Comparison of ENCODE assay signal across 8 cellular contexts in the genomic region with DNA sequence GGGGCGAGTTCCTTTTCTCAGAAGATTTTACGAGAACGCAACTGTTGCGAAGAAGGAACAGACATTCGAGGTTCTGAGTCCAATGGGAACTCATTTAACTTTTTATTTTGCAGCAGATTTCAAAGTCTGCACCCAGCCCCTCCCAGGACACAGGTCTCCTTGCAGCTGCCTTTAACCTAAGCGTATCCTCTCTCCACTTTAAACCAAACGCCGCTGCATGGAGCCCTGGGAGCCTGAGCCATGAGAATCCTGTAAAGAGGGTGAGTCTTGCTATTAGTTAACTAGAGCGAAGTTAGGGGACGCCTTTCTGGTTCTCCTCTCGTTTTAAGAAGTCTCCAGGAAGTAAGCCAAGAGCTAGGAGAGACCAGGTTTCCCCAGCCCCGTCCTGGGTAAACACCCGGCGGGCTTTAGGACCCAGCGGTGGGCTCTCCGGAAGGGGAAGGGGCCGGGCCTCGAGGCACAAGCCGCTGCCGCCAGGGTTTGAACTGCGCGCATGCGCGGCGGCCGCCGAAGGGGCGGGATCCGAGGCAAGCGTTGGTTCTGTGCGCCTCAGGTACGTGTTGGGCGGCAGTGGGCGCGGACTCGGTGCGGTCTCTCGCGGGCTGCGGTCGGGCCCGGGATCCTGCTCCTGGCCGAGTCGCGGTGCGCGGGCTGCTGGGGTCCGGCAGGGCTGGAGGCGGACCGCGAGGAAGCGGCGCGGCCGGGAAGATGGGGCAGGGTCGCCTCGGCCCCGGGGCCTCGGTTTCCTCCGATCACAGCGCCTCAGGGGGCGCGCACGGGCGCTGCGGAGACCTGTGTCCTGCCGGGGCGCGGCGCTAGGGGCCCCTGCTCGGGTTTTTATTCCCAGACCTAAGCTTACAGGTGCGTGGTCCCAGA. TPM values are rescaled to one million over a fixed set of nuclear protein-coding genes. Genes with fewer than 3 reads are reported as not detected.
DNase-seq lines count a peak whose midpoint lies in the region; ATAC-seq, FAIRE-seq and TF ChIP-seq lines count a peak whose summit lies in the region.

A gene (plus strand): TSS at position 510 of the 876 bp plus-strand sequence. CDS start 7,188 bp downstream, outside the sequence.

- TF ChIP-seq CTCF in AG04449 (IDR thresholded peaks at IDR 0.05; ENCODE audit: insufficient read depth, low read length, missing control alignments) (no peak), WI38 (IDR thresholded peaks at IDR 0.05; ENCODE audit: low read depth, low read length) (no peak), bronchial epithelial cell (IDR thresholded peaks at IDR 0.05; ENCODE audit: insufficient read depth, low read length, severe bottlenecking) (peak; percentile 11)

- DNase-seq in AG04449 (ENCODE audit: low read depth, low spot score) (peak; percentile 63), NCI-H2227 (lab: John Stamatoyannopoulos, UW; ENCODE audit: unreplicated experiment) (peak; percentile 98), bronchial epithelial cell (ENCODE audit: low read depth) (peak; percentile 89), iPS-NIHi7 (ENCODE audit: extremely low spot score) (peak; percentile 95), smooth muscle cell of the brain vasculature (ENCODE audit: low read depth, low spot score) (peak; percentile 84)

- H3K36me3 ChIP-seq in bronchial epithelial cell (ENCODE audit: control insufficient read depth, insufficient read depth, low read length) = peaks cover 9% of the 10 kb centered on the region

- CTCF ChIA-PET in AG04449 (lab: Yijun Ruan, JAX) = interaction anchor here (1.0 to 14.1 kb wide), 5 partner anchors 10 to 929 kb away, joined by 3 to 164 read pairs (median 8); no protein-coding TSS in a partner anchor

- POLR2A ChIA-PET in AG04449 (lab: Yijun Ruan, JAX) = interaction anchor here (0.6 to 1.7 kb wide), 5 partner anchors 10 to 1307 kb away, joined by 3 to 4 read pairs (median 4); no protein-coding TSS in a partner anchor

- H3K4me3 ChIP-seq in AG04449 (ENCODE audit: low read depth, low read length) = peak within 1 kb of the TSS; percentile 74
- H3K4me3 ChIP-seq in WI38 (ENCODE audit: low read depth, low read length) = peak within 1 kb of the TSS; percentile 83
- peak within 1 kb of the TSS; percentile 69 for H3K4me3 ChIP-seq in bronchial epithelial cell (ENCODE audit: low read depth, low read length)

- ATAC-seq in GM18873 (IDR thresholded peaks at IDR 0.05; ENCODE audit: low FRiP score, unreplicated experiment) (peak; percentile 43), HG03139 (IDR thresholded peaks at IDR 0.05; ENCODE audit: unreplicated experiment) (peak; percentile 54)

- H3K27me3 ChIP-seq in bronchial epithelial cell (ENCODE audit: control insufficient read depth, insufficient read depth, low read length) = no peaks in the 10 kb centered on the region

- FAIRE-seq in bronchial epithelial cell (lab: Jason Lieb, UNC) = no peak

RNA-seq across cellular contexts. Expression of the gene that starts here (rescaled TPM):
- 13.2 and 17.2 TPM in 2 replicates for total RNA-seq in bronchial epithelial cell

Comparison
In these comparisons a context has a peak if more than half of its experiments do, and no peak if none do; other contexts are left out.
1. Peak in every context shown above with its lines: DNase-seq, ATAC-seq and H3K4me3 ChIP-seq.